ENCODE assay signal across 16 cellular contexts in genomic region chr22:39179401-39179827, GRCh38. TPM values are rescaled to one million over a fixed set of nuclear protein-coding genes. Genes with fewer than 3 reads are reported as not detected.
A peak's percentile ranks its signal among the peaks of the same experiment; 100 is the strongest.
DNase-seq lines count a peak whose midpoint lies in the region; ATAC-seq, FAIRE-seq and TF ChIP-seq lines count a peak whose summit lies in the region.
"Had no signal": no experiment of that assay in that cellular context is flagged by ENCODE, and none has a peak within 500 bp of the region (broad histone marks: within the 10 kb centered on the region; RNA-seq: fewer than 3 reads in every experiment).

No MANE protein-coding gene starts in this region.

- FAIRE-seq in K562 (lab: Jason Lieb, UNC): peak; percentile 71
- FAIRE-seq: frontal cortex, kidney had no signal

- in situ Hi-C loops in K562 (cut with MboI): loop anchor here (10.0 kb wide), 1 partner anchor 325 kb away; the partner anchor contains the start of gene MIEF1

- H3K4me3 Mint-ChIP-seq in activated CD4-positive, alpha-beta T cell treated with anti-CD3 and anti-CD28 coated beads, Interleukin-2, amount 10 ng/mL, durations not matched to agents 7 days and 5 days: no peak overlapping the region
- H3K4me3 Mint-ChIP-seq: activated CD8-positive, alpha-beta T cell treated with anti-CD3 and anti-CD28 coated beads for 36 hours had no signal

- peak overlapping the region; percentile 36 for H3K56ac ChIP-seq in mesendoderm (ENCODE audit: low read length)

- peaks cover 2% of the 10 kb centered on the region for H3K27me3 Mint-ChIP-seq in activated CD4-positive, alpha-beta T cell treated with anti-CD3 and anti-CD28 coated beads, Interleukin-2, amount 10 ng/mL, durations not matched to agents 7 days and 5 days
- H3K27me3 Mint-ChIP-seq: activated CD8-positive, alpha-beta T cell treated with anti-CD3 and anti-CD28 coated beads for 36 hours had no signal

- no peak for TF ChIP-seq RAD21 in K562 (CRISPR knock-in tag; conservative IDR thresholded peaks at IDR 0.05 in 1 of 2, IDR thresholded peaks at IDR 0.05 in 1 of 2)

- H2BK15ac ChIP-seq in mesendoderm (replicated peaks; ENCODE audit: low read depth): no peak overlapping the region

- peaks cover 21% of the 10 kb centered on the region for H3K4me1 ChIP-seq in cardiac muscle cell (ENCODE audit: low read depth)
- H3K4me1 ChIP-seq in K562 (replicated peaks in 1 of 2; ENCODE audit: control insufficient read depth in 2 of 2, insufficient read depth in 2 of 2, low read length in 2 of 2): peaks cover 12 to 36% of the 10 kb centered on the region in 2 experiments; a peak in 4 of 5 replicates
- peaks cover 12% of the 10 kb centered on the region for H3K4me1 ChIP-seq in mesendoderm (ENCODE audit: control insufficient read depth, low read depth, low read length)
- H3K4me1 ChIP-seq in spleen: peaks cover 26 to 61% (median 54%) of the 10 kb centered on the region in 6 donors

- no peak overlapping the region for H3K18ac ChIP-seq in mesendoderm (ENCODE audit: low read length)

- ATAC-seq in left cardiac atrium (no peak), K562 (peak; percentile 68), HG03108 (IDR thresholded peaks at IDR 0.05; ENCODE audit: unreplicated experiment) (no peak)
- ATAC-seq: activated CD8-positive, alpha-beta T cell treated with anti-CD3 and anti-CD28 coated beads for 36 hours had no signal

- no peak overlapping the region for H3K23ac ChIP-seq in mesendoderm (ENCODE audit: low read length)

- no peak for TF ChIP-seq CTCF in cardiac muscle cell (IDR thresholded peaks at IDR 0.05; ENCODE audit: low read depth, low read length)
- TF ChIP-seq CTCF in K562 (IDR thresholded peaks at IDR 0.05 in 2 of 3, conservative IDR thresholded peaks at IDR 0.05 in 1 of 3; ENCODE audit: insufficient read depth in 2 of 3, low read depth in 1 of 3, low read length in 3 of 3): no peak
- TF ChIP-seq CTCF in spleen (IDR thresholded peaks at IDR 0.05 in 8 of 11, conservative IDR thresholded peaks at IDR 0.05 in 3 of 11): no peak

- no peaks in the 10 kb centered on the region for H3K9me1 ChIP-seq in K562 (ENCODE audit: control insufficient read depth, insufficient read depth, low read length)

- no peak overlapping the region for H3K27ac Mint-ChIP-seq in activated CD4-positive, alpha-beta T cell treated with anti-CD3 and anti-CD28 coated beads, Interleukin-2, amount 10 ng/mL, durations not matched to agents 7 days and 5 days
- H3K27ac Mint-ChIP-seq: activated CD8-positive, alpha-beta T cell treated with anti-CD3 and anti-CD28 coated beads for 36 hours had no signal

- H3K36me3 ChIP-seq in cardiac muscle cell (no peaks in the 10 kb centered on the region), K562 (ENCODE audit: control insufficient read depth, insufficient read depth, low read length) (no peaks in the 10 kb centered on the region), mesendoderm (ENCODE audit: control insufficient read depth, insufficient read depth, low read length) (no peaks in the 10 kb centered on the region), spleen (no peaks in the 10 kb centered on the region)

- no peaks in the 10 kb centered on the region for H3K36me3 Mint-ChIP-seq in activated CD4-positive, alpha-beta T cell treated with anti-CD3 and anti-CD28 coated beads, Interleukin-2, amount 10 ng/mL, durations not matched to agents 7 days and 5 days (ENCODE audit: low read depth)

- peaks cover 22% of the 10 kb centered on the region for H3K4me1 Mint-ChIP-seq in activated CD4-positive, alpha-beta T cell treated with anti-CD3 and anti-CD28 coated beads, Interleukin-2, amount 10 ng/mL, durations not matched to agents 7 days and 5 days

- peak overlapping the region; percentile 35 for H2BK5ac ChIP-seq in mesendoderm (ENCODE audit: low read length)

- no peak for TF ChIP-seq EP300 in K562 (IDR thresholded peaks at IDR 0.05; ENCODE audit: low read length)

- H3K9me3 Mint-ChIP-seq in activated CD4-positive, alpha-beta T cell treated with anti-CD3 and anti-CD28 coated beads, Interleukin-2, amount 10 ng/mL, durations not matched to agents 7 days and 5 days: peaks cover 2% of the 10 kb centered on the region
- H3K9me3 Mint-ChIP-seq: activated CD8-positive, alpha-beta T cell treated with anti-CD3 and anti-CD28 coated beads for 36 hours had no signal

- no peak overlapping the region for H3K4me3 ChIP-seq in cardiac muscle cell
- H3K4me3 ChIP-seq in K562: no peak overlapping the region
- no peak overlapping the region for H3K4me3 ChIP-seq in mesendoderm (ENCODE audit: low read length)
- no peak overlapping the region for H3K4me3 ChIP-seq in spleen
- H3K4me3 ChIP-seq: PC-9 had no signal

- CTCF ChIA-PET in K562 (lab: Yijun Ruan, JAX; ENCODE audit: low intra/inter-chr PET ratio): no interaction called here
- CTCF ChIA-PET in activated CD4-positive, alpha-beta T cell treated with anti-CD3 and anti-CD28 coated beads, Interleukin-2, amount 10 ng/mL, durations not matched to agents 7 days and 5 days (lab: Charles Lee): interaction anchor here (1.2 kb wide), 3 partner anchors 8 to 127 kb away, joined by 3 to 7 read pairs (median 4); no protein-coding TSS in a partner anchor

- 42% methylated on average over 4 of the region's 6 CpGs for WGBS in K562 (ENCODE audit: insufficient coverage, low coverage, missing lambda C conversion rate)
- no CpG with 5 or more reads among the region's 6 CpGs for WGBS in mesendoderm (ENCODE audit: extremely low coverage, insufficient coverage, low lambda C conversion rate)
- 61 to 79% (median 76%) methylated on average over 6 of the region's 6 CpGs for WGBS in spleen, 5 donors

- no peaks in the 10 kb centered on the region for H4K20me1 ChIP-seq in K562 (replicated peaks; ENCODE audit: control insufficient read depth, insufficient read depth, low read length)

- H3K79me1 ChIP-seq in mesendoderm (ENCODE audit: low read length): no peaks in the 10 kb centered on the region

- BruUV-seq in K562 (replicated peaks; lab: Mats Ljungman, UMichigan): no TSS peak

- H2AK5ac ChIP-seq in mesendoderm (ENCODE audit: low read length): no peak overlapping the region

- TF ChIP-seq POLR2A in K562 (conservative IDR thresholded peaks at IDR 0.05): no peak
- TF ChIP-seq POLR2A in spleen (IDR thresholded peaks at IDR 0.05): no peak

- H3K9ac ChIP-seq in K562 (ENCODE audit: insufficient read depth in 1 of 2, low read depth in 2 of 2, low read length in 2 of 2) (peak overlapping the region in 1 of 2 experiments; percentile 76; a peak in 2 of 4 replicates), mesendoderm (ENCODE audit: low read length) (peak overlapping the region; percentile 35)
- H3K9ac ChIP-seq: KMS-11 had no signal

- intact Hi-C loops in left cardiac atrium (cut with DNase I): loop anchor here in 1 of 2 donors (10.0 kb wide), 1 partner anchor 55 kb away; no protein-coding TSS in a partner anchor
- intact Hi-C loops in K562 (cut with micrococcal nuclease): loop anchor here (10.0 kb wide), 1 partner anchor 345 kb away; the partner anchor contains the start of gene ATF4
- intact Hi-C loops in spleen (cut with DNase I; ENCODE audit: low total_unique reads): loop anchor here (10.0 kb wide), 1 partner anchor 335 kb away; no protein-coding TSS in a partner anchor

- H2BK120ac ChIP-seq in mesendoderm (ENCODE audit: low read depth, low read length): no peak overlapping the region

- no peaks in the 10 kb centered on the region for H3K9me3 ChIP-seq in cardiac muscle cell (ENCODE audit: low read depth)
- H3K9me3 ChIP-seq in K562 (replicated peaks; ENCODE audit: control insufficient read depth, insufficient read depth, low read depth, low read length): no peaks in the 10 kb centered on the region
- H3K9me3 ChIP-seq in spleen: peaks cover 0 to 10% (median 2%) of the 10 kb centered on the region in 8 donors

- H3K4me2 ChIP-seq in K562 (ENCODE audit: insufficient read depth, low read length) (peak overlapping the region; percentile 49), mesendoderm (ENCODE audit: low read length) (no peak overlapping the region)
- H3K4me2 ChIP-seq: KMS-11, PC-9 had no signal

- no peaks in the 10 kb centered on the region for H3K27me3 ChIP-seq in cardiac muscle cell
- H3K27me3 ChIP-seq in K562 (ENCODE audit: control insufficient read depth in 2 of 2, insufficient read depth in 2 of 2, low read length in 2 of 2): no peaks in the 10 kb centered on the region
- H3K27me3 ChIP-seq in mesendoderm (ENCODE audit: insufficient read depth, low read length, poor library complexity): no peaks in the 10 kb centered on the region
- H3K27me3 ChIP-seq in spleen (replicated peaks in 1 of 7): peaks cover 0 to under 1% (median 0%) of the 10 kb centered on the region in 7 donors

- DNase-seq in cardiac muscle cell (ENCODE audit: low read depth in 1 of 2, low spot score in 1 of 2): peak; percentile 27 to 43
- no peak for DNase-seq in left cardiac atrium
- DNase-seq in K562 (ENCODE audit: extremely low read depth in 1 of 4, low spot score in 3 of 4): peak; percentile 30 to 40 (median 34)
- DNase-seq in mesendoderm: peak; percentile 87
- peak; percentile 71 for DNase-seq in spleen
- no peak for DNase-seq in activated CD4-positive, alpha-beta T cell treated with anti-CD3 and anti-CD28 coated beads, Interleukin-2, amount 10 ng/mL, durations not matched to agents 7 days and 5 days
- no peak for DNase-seq in stimulated activated CD4-positive, alpha-beta T cell treated with anti-CD3 and anti-CD28 coated beads, Interleukin-15, amount 100 ng/mL, for 24 hours
- DNase-seq: activated CD8-positive, alpha-beta T cell treated with anti-CD3 and anti-CD28 coated beads for 36 hours; activated gamma-delta T cell treated with Interleukin-2 at 50 U/mL for 16 hours; effector CD8-positive, alpha-beta T cell; kidney; PC-9; T1000 had no signal

- no peak overlapping the region for H4K8ac ChIP-seq in mesendoderm (ENCODE audit: low read depth, low read length)

- H3K27ac ChIP-seq in cardiac muscle cell (peak overlapping the region; percentile 16), K562 (ENCODE audit: extremely low read depth, low read depth, low read length) (no peak overlapping the region), mesendoderm (ENCODE audit: low read depth, low read length) (no peak overlapping the region), spleen (peak overlapping the region in 7 of 8 donors; percentile 22 to 94 (median 89))
- H3K27ac ChIP-seq: KMS-11, PC-9 had no signal

- no peak overlapping the region for H4K5ac ChIP-seq in mesendoderm (ENCODE audit: low read length)

- no peak overlapping the region for H3K4ac ChIP-seq in mesendoderm (ENCODE audit: low read depth, low read length)

- no peaks in the 10 kb centered on the region for H3K79me2 ChIP-seq in K562 (ENCODE audit: control insufficient read depth, insufficient read depth, low read length)
- H3K79me2 ChIP-seq in mesendoderm (ENCODE audit: control insufficient read depth, insufficient read depth, low read length): no peaks in the 10 kb centered on the region

- H2AFZ ChIP-seq in K562 (ENCODE audit: low read depth, low read length): peak overlapping the region; percentile 64
- H2AFZ ChIP-seq: PC-9 had no signal

- POLR2A ChIA-PET in K562 (lab: Yijun Ruan, JAX): interaction anchor here (0.6 to 1.7 kb wide), 5 partner anchors 13 to 344 kb away, joined by 3 to 12 read pairs (median 5); partner anchors contain the start of gene RPL3
- POLR2A ChIA-PET in activated CD4-positive, alpha-beta T cell treated with anti-CD3 and anti-CD28 coated beads, Interleukin-2, amount 10 ng/mL, durations not matched to agents 7 days and 5 days (lab: Charles Lee): no interaction called here

RNA-seq across cellular contexts. Expression of gene CBX7, which starts 26.9 kb away (rescaled TPM):
- total RNA-seq in cardiac muscle cell (8.9 and 31.3 TPM in 2 replicates), left cardiac atrium (10 to 100 TPM; 54.5 to 63.7 TPM), K562 (2014; rRNA removed) (2.9 and 5.0 TPM in 2 replicates), K562 (2014; rRNA removed; fragmentation: Illumina TruSeq; extraction: Trizol) (1.3 and 1.4 TPM in 2 replicates), K562 (2015; rRNA removed; fragmentation: Illumina TruSeq; extraction: Trizol) (0.83 and 0.87 TPM in 2 replicates), K562 (2021) (4.1 and 4.8 TPM in 2 replicates), spleen (10 to 100 TPM; 50.9 to 99.4 (median 64.6) TPM)
- polyA plus RNA-seq in cardiac muscle cell (10.2 and 10.9 TPM in 2 replicates), K562 (2011; rRNA removed) (3.8 and 4.2 TPM in 2 replicates), K562 (2014; fragmentation: Illumina TruSeq; extraction: Trizol) (2.8 and 3.5 TPM in 2 replicates), K562 (2014; fragmentation: Nextera tagmentation; extraction: Ambion mirVana) (under 1 TPM; 0.04 to 0.13 TPM), K562 (2014; rRNA removed) (4.8 and 5.2 TPM in 2 replicates), spleen (10 to 100 TPM; 20.2 to 62.0 (median 26.8) TPM)
- total RNA-seq in K562 (2011; cell fraction: chromatin; rRNA removed; ENCODE audit: low replicate concordance): 12.1 and 26.6 TPM in 2 replicates
- 16.8 and 18.7 TPM in 2 replicates for total RNA-seq in K562 (2011; cell fraction: nucleolus; rRNA removed)
- 17.3 and 19.4 TPM in 2 replicates for total RNA-seq in K562 (2011; cell fraction: nucleoplasm; rRNA removed)
- polyA plus RNA-seq in K562 (2011; cell fraction: cytosol; rRNA removed): 3.7 and 6.6 TPM in 2 replicates
- 9.5 and 17.5 TPM in 2 replicates for polyA plus RNA-seq in K562 (2011; cell fraction: nucleus; rRNA removed)
- 2.9 and 5.9 TPM in 2 replicates for polyA plus RNA-seq in K562 (2012)
- polyA minus RNA-seq in K562 (2011; rRNA and poly(A)+ RNA removed): 1.6 and 2.9 TPM in 2 replicates
- polyA minus RNA-seq in K562 (2011; cell fraction: cytosol; rRNA and poly(A)+ RNA removed): 1.3 and 4.7 TPM in 2 replicates
- 4.7 and 4.8 TPM in 2 replicates for polyA minus RNA-seq in K562 (2011; cell fraction: nucleus; rRNA and poly(A)+ RNA removed)
- 1.5 TPM for polyA plus RNA-seq in mesendoderm (2013, experiment 1 of 2)
- polyA plus RNA-seq in mesendoderm (2013, experiment 2 of 2): 1.3 TPM
- 10 to 100 TPM; 14.9 to 16.0 TPM for total RNA-seq in activated CD4-positive, alpha-beta T cell treated with anti-CD3 and anti-CD28 coated beads, Interleukin-2, amount 10 ng/mL, durations not matched to agents 7 days and 5 days

Comparison
In these comparisons a context has a peak if more than half of its experiments do, and no peak if none do; other contexts are left out.
1. DNase-seq: peak in cardiac muscle cell (2 of 2), K562 (4 of 4), mesendoderm (single experiment) and spleen (single experiment); none in left cardiac atrium (single experiment), activated CD4-positive, alpha-beta T cell treated with anti-CD3 and anti-CD28 coated beads, Interleukin-2, amount 10 ng/mL, durations not matched to agents 7 days and 5 days (single experiment) and stimulated activated CD4-positive, alpha-beta T cell treated with anti-CD3 and anti-CD28 coated beads, Interleukin-15, amount 100 ng/mL, for 24 hours (single experiment).
2. H3K27ac ChIP-seq: peak in cardiac muscle cell (single experiment) and spleen (7 of 8); none in K562 (single experiment) and mesendoderm (single experiment).